In genomic region chr22:41876275-41876674, GRCh38 we compare ENCODE assay signal across 31 cellular contexts. TPM values are rescaled to one million over a fixed set of nuclear protein-coding genes. Genes with fewer than 3 reads are reported as not detected.
DNase-seq lines count a peak whose midpoint lies in the region; ATAC-seq and TF ChIP-seq lines count a peak whose summit lies in the region.
"Had no signal": no experiment of that assay in that cellular context is flagged by ENCODE, and none has a peak within 500 bp of the region (broad histone marks: within the 10 kb centered on the region; RNA-seq: fewer than 3 reads in every experiment).

No MANE protein-coding gene starts in this region.

- peak overlapping the region; percentile 84 for H3K4me3 Mint-ChIP-seq in activated T-cell treated with anti-CD3 and anti-CD28 coated beads, Interleukin-2, amount 50 U/mL, for 4 hours
- no peak overlapping the region for H3K4me3 Mint-ChIP-seq in CD8-positive, alpha-beta T cell
- H3K4me3 Mint-ChIP-seq in T-helper 17 cell = no peak overlapping the region
- H3K4me3 Mint-ChIP-seq: activated CD4-positive, alpha-beta T cell treated with anti-CD3 and anti-CD28 coated beads, Interleukin-2, amount 10 ng/mL, durations not matched to agents 7 days and 5 days; immature natural killer cell; natural killer cell treated with Interleukin-12 subunit alpha and Interleukin-12 subunit beta and Interleukin-15 and Interleukin-18, amount 100 ng/mL, for 72 hours had no signal

- 94 to 97% methylated on average over 3 of the region's 3 CpGs for WGBS in upper lobe of left lung, 2 donors

- H3K27me3 ChIP-seq in CD8-positive, alpha-beta T cell (ENCODE audit: insufficient read depth, low read length) = no peaks in the 10 kb centered on the region
- no peaks in the 10 kb centered on the region for H3K27me3 ChIP-seq in upper lobe of left lung
- H3K27me3 ChIP-seq: brain microvascular endothelial cell, gastrocnemius medialis, pancreas, right atrium auricular region, SJSA1, spleen, thyroid gland had no signal

- peaks cover 53% of the 10 kb centered on the region for H3K4me1 Mint-ChIP-seq in activated T-cell treated with anti-CD3 and anti-CD28 coated beads, Interleukin-2, amount 50 U/mL, for 4 hours (ENCODE audit: low read depth)
- peaks cover 24% of the 10 kb centered on the region for H3K4me1 Mint-ChIP-seq in CD8-positive, alpha-beta T cell (ENCODE audit: low read depth)
- H3K4me1 Mint-ChIP-seq in T-helper 17 cell = peaks cover 14% of the 10 kb centered on the region

- DNase-seq in activated T-cell treated with anti-CD3 and anti-CD28 coated beads, Interleukin-2, amount 50 U/mL, for 4 hours = no peak
- no peak for DNase-seq in activated T-cell treated with anti-CD3 and anti-CD28 coated beads, Interleukin-2, amount 50 U/mL, for 1 hour
- no peak for DNase-seq in CD8-positive, alpha-beta T cell
- DNase-seq in T-helper 17 cell (no peak), fibroblast of peridontal ligament (ENCODE audit: extremely low read depth) (peak; percentile 58), upper lobe of left lung (no peak), NCI-H187 treated with DMSO at 0.1 percent for 48 hours (lab: John Stamatoyannopoulos, UW) (no peak)
- DNase-seq: activated CD4-positive, alpha-beta T cell treated with anti-CD3 and anti-CD28 coated beads, Interleukin-2, amount 10 ng/mL, durations not matched to agents 7 days and 5 days; activated CD8-positive, alpha-beta memory T cell treated with anti-CD3 and anti-CD28 coated beads, Interleukin-2, amount 50 U/mL, for 48 hours; brain microvascular endothelial cell; effector CD4-positive, alpha-beta T cell; erythroblast; gastrocnemius medialis; hippocampal formation; immature natural killer cell; left ventricle myocardium inferior; NCI-H1048; NCI-H1694 treated with DMSO at 0.1 percent for 48 hours; NCI-H2227 treated with DMSO at 0.1 percent for 48 hours; pancreas; spleen; stimulated activated CD4-positive, alpha-beta T cell treated with anti-CD3 and anti-CD28 coated beads, Interleukin-4, amount 100 ng/mL, for 24 hours; stimulated activated naive CD8-positive, alpha-beta T cell treated with anti-CD3 and anti-CD28 coated beads, Interleukin-15, Interleukin-2, amounts not matched to agents 100 U/mL and 50 U/mL, for 24 hours; thyroid gland had no signal

- CTCF ChIA-PET in CD8-positive, alpha-beta T cell (lab: Charles Lee) = no interaction called here

- no peaks in the 10 kb centered on the region for H3K27me3 Mint-ChIP-seq in activated T-cell treated with anti-CD3 and anti-CD28 coated beads, Interleukin-2, amount 50 U/mL, for 4 hours (ENCODE audit: low read depth)
- H3K27me3 Mint-ChIP-seq in CD8-positive, alpha-beta T cell (ENCODE audit: low read depth) = no peaks in the 10 kb centered on the region
- no peaks in the 10 kb centered on the region for H3K27me3 Mint-ChIP-seq in T-helper 17 cell
- H3K27me3 Mint-ChIP-seq: activated CD4-positive, alpha-beta T cell treated with anti-CD3 and anti-CD28 coated beads, Interleukin-2, amount 10 ng/mL, durations not matched to agents 7 days and 5 days; natural killer cell treated with Interleukin-12 subunit alpha and Interleukin-12 subunit beta and Interleukin-15 and Interleukin-18, amount 100 ng/mL, for 72 hours had no signal

- no peak overlapping the region for H3K4me3 ChIP-seq in CD8-positive, alpha-beta T cell (ENCODE audit: low read depth, low read length)
- no peak overlapping the region for H3K4me3 ChIP-seq in upper lobe of left lung
- H3K4me3 ChIP-seq: gastrocnemius medialis, left ventricle myocardium inferior, pancreas, right atrium auricular region, SJSA1, spleen, thyroid gland had no signal

- H3K36me3 ChIP-seq in CD8-positive, alpha-beta T cell (ENCODE audit: insufficient read depth, low read length) = peaks cover 32% of the 10 kb centered on the region
- H3K36me3 ChIP-seq in upper lobe of left lung = peaks cover 28 to 99% (median 75%) of the 10 kb centered on the region in 4 donors

- H3K27ac Mint-ChIP-seq in CD8-positive, alpha-beta T cell = peak overlapping the region; percentile 7
- peak overlapping the region; percentile 32 for H3K27ac Mint-ChIP-seq in T-helper 17 cell
- H3K27ac Mint-ChIP-seq: activated CD4-positive, alpha-beta T cell treated with anti-CD3 and anti-CD28 coated beads, Interleukin-2, amount 10 ng/mL, durations not matched to agents 7 days and 5 days; immature natural killer cell had no signal

- intact Hi-C loops in CD8-positive, alpha-beta T cell (cut with DNase I, micrococcal nuclease) = no loop called here

- H3K9me3 Mint-ChIP-seq in activated T-cell treated with anti-CD3 and anti-CD28 coated beads, Interleukin-2, amount 50 U/mL, for 4 hours = no peaks in the 10 kb centered on the region
- H3K9me3 Mint-ChIP-seq in CD8-positive, alpha-beta T cell = no peaks in the 10 kb centered on the region
- H3K9me3 Mint-ChIP-seq: activated CD4-positive, alpha-beta T cell treated with anti-CD3 and anti-CD28 coated beads, Interleukin-2, amount 10 ng/mL, durations not matched to agents 7 days and 5 days; immature natural killer cell; natural killer cell treated with Interleukin-12 subunit alpha and Interleukin-12 subunit beta and Interleukin-15 and Interleukin-18, amount 100 ng/mL, for 72 hours had no signal

- no peak for TF ChIP-seq POLR2A in upper lobe of left lung (IDR thresholded peaks at IDR 0.05)

- POLR2A ChIA-PET in CD8-positive, alpha-beta T cell (lab: Charles Lee) = no interaction called here

- TF ChIP-seq CTCF in CD8-positive, alpha-beta T cell (IDR thresholded peaks at IDR 0.05) = no peak
- TF ChIP-seq CTCF in upper lobe of left lung (IDR thresholded peaks at IDR 0.05) = no peak

- H3K4me1 ChIP-seq in CD8-positive, alpha-beta T cell (ENCODE audit: insufficient read depth, low read length) = peaks cover 19% of the 10 kb centered on the region
- no peaks in the 10 kb centered on the region for H3K4me1 ChIP-seq in upper lobe of left lung
- H3K4me1 ChIP-seq: pancreas, SJSA1, thyroid gland had no signal

- H3K27ac ChIP-seq in CD8-positive, alpha-beta T cell (ENCODE audit: low read depth, low read length) = no peak overlapping the region
- no peak overlapping the region for H3K27ac ChIP-seq in upper lobe of left lung
- H3K27ac ChIP-seq: brain microvascular endothelial cell, gastrocnemius medialis, left ventricle myocardium inferior, pancreas, right atrium auricular region, SJSA1, spleen, thyroid gland had no signal

- H3K36me3 Mint-ChIP-seq in activated T-cell treated with anti-CD3 and anti-CD28 coated beads, Interleukin-2, amount 50 U/mL, for 4 hours (ENCODE audit: insufficient read depth) = peaks cover 53% of the 10 kb centered on the region
- peaks cover 79% of the 10 kb centered on the region for H3K36me3 Mint-ChIP-seq in CD8-positive, alpha-beta T cell
- peaks cover 13% of the 10 kb centered on the region for H3K36me3 Mint-ChIP-seq in T-helper 17 cell (ENCODE audit: low read depth)

- ATAC-seq in activated T-cell treated with anti-CD3 and anti-CD28 coated beads, Interleukin-2, amount 50 U/mL, for 4 hours = no peak
- ATAC-seq in CD8-positive, alpha-beta T cell = no peak
- ATAC-seq in T-helper 17 cell (no peak), upper lobe of left lung (ENCODE audit: low FRiP score in 2 of 2) (no peak), HG03097 (IDR thresholded peaks at IDR 0.05; ENCODE audit: low FRiP score, unreplicated experiment) (no peak)
- ATAC-seq: gastrocnemius medialis; natural killer cell treated with Interleukin-12 subunit alpha and Interleukin-12 subunit beta and Interleukin-15 and Interleukin-18, amount 100 ng/mL, for 72 hours; pancreas had no signal

- no peaks in the 10 kb centered on the region for H3K9me3 ChIP-seq in CD8-positive, alpha-beta T cell (ENCODE audit: low read length)
- H3K9me3 ChIP-seq in T-helper 17 cell (ENCODE audit: control insufficient read depth, low read length, poor library complexity, severe bottlenecking) (no peaks in the 10 kb centered on the region), upper lobe of left lung (no peaks in the 10 kb centered on the region)
- H3K9me3 ChIP-seq: gastrocnemius medialis, left ventricle myocardium inferior, pancreas, right atrium auricular region, SJSA1, spleen, thyroid gland had no signal

- no peak for TF ChIP-seq EP300 in upper lobe of left lung (IDR thresholded peaks at IDR 0.05)

RNA-seq across cellular contexts. Expression of gene SHISA8, which starts 38.6 kb away (rescaled TPM):
- total RNA-seq in activated T-cell treated with anti-CD3 and anti-CD28 coated beads, Interleukin-2, amount 50 U/mL, for 4 hours = 1 to 10 TPM; 3.9 to 5.6 (median 5.0) TPM
- 1 to 10 TPM in 1 of 2 experiments, under 1 TPM in 1; 0.72 to 1.5 TPM for total RNA-seq in CD8-positive, alpha-beta T cell
- total RNA-seq in T-helper 17 cell (1 to 10 TPM in 1 of 2 donors, not detected in 1; 1.6 TPM), upper lobe of left lung (under 1 TPM in 1 of 6 donors, not detected in 5; 0.17 TPM)
- total RNA-seq: activated CD4-positive, alpha-beta T cell treated with anti-CD3 and anti-CD28 coated beads, Interleukin-2, amount 10 ng/mL, durations not matched to agents 7 days and 5 days; chondrocyte; gastrocnemius medialis; natural killer cell treated with Interleukin-12 subunit alpha and Interleukin-12 subunit beta and Interleukin-15 and Interleukin-18, amount 100 ng/mL, for 72 hours; pancreas; RPMI7951; SJSA1; T-helper 2 cell treated with Interferon-gamma antibody and Interleukin-4, amounts not matched to agents 100 ng/mL and 5 ng/mL, for 36 hours; thyroid gland had no signal

RNA-seq across cellular contexts. Expression of gene SREBF2, which starts 43.4 kb away (rescaled TPM):
- 100 to 1,000 TPM; 123 to 178 (median 155) TPM for total RNA-seq in activated T-cell treated with anti-CD3 and anti-CD28 coated beads, Interleukin-2, amount 50 U/mL, for 4 hours
- 100 to 1,000 TPM; 109 to 122 TPM for total RNA-seq in CD8-positive, alpha-beta T cell
- total RNA-seq in T-helper 17 cell (100 to 1,000 TPM; 102 to 106 TPM), upper lobe of left lung (100 to 1,000 TPM; 124 to 175 (median 145) TPM)

RNA-seq across cellular contexts. Expression of gene TNFRSF13C, which starts 50.3 kb away (rescaled TPM):
- total RNA-seq in activated T-cell treated with anti-CD3 and anti-CD28 coated beads, Interleukin-2, amount 50 U/mL, for 4 hours = 1 to 10 TPM; 6.1 to 7.6 (median 6.9) TPM
- 10 to 100 TPM; 36.3 to 39.8 TPM for total RNA-seq in CD8-positive, alpha-beta T cell
- total RNA-seq in T-helper 17 cell (10 to 100 TPM; 10.2 to 23.9 TPM), upper lobe of left lung (1 to 10 TPM in 1 of 6 donors, under 1 TPM in 5; 0.30 to 2.1 (median 0.78) TPM)
- total RNA-seq: gastrocnemius medialis, RPMI7951, thyroid gland had no signal
